ENCODE assay signal across 9 cellular contexts in genomic region chrX:106898462-106898861, GRCh38. TPM values are rescaled to one million over a fixed set of nuclear protein-coding genes. Genes with fewer than 3 reads are reported as not detected.
DNase-seq lines count a peak whose midpoint lies in the region; ATAC-seq and TF ChIP-seq lines count a peak whose summit lies in the region.
"Had no signal": no experiment of that assay in that cellular context is flagged by ENCODE, and none has a peak within 500 bp of the region (broad histone marks: within the 10 kb centered on the region; RNA-seq: fewer than 3 reads in every experiment).

No MANE protein-coding gene starts in this region.

- H3K79me2 ChIP-seq in PC-9 (ENCODE audit: low read depth): no peaks in the 10 kb centered on the region
- no peaks in the 10 kb centered on the region for H3K79me2 ChIP-seq in fibroblast of lung (ENCODE audit: control insufficient read depth, insufficient read depth, low read length)

- H3F3A ChIP-seq in PC-9 (ENCODE audit: insufficient read depth, low read depth): peaks cover 7% of the 10 kb centered on the region; the same call in 1 of the 2 replicates

- POLR2A ChIA-PET in PC-9 (lab: Charles Lee; ENCODE audit: unreplicated experiment): no interaction called here

- H3K9ac ChIP-seq in fibroblast of lung (ENCODE audit: insufficient read depth, low read length): no peak overlapping the region
- H3K9ac ChIP-seq: BLaER1 treated with 17β-estradiol and CSF1 and Interleukin-3, amounts not matched to agents 10 nM and 100 nM had no signal

- H3K9me3 ChIP-seq in PC-9 (ENCODE audit: insufficient read depth, low read depth) (no peaks in the 10 kb centered on the region), fibroblast of lung (ENCODE audit: control insufficient read depth, insufficient read depth, low read depth, low read length) (no peaks in the 10 kb centered on the region)
- H3K9me3 ChIP-seq: BLaER1 treated with 17β-estradiol and CSF1 and Interleukin-3, amounts not matched to agents 10 nM and 100 nM had no signal

- intact Hi-C loops in PC-9 (cut with micrococcal nuclease; ENCODE audit: unreplicated experiment): loop anchor here (5.0 to 10.0 kb wide), 5 partner anchors 99 to 1174 kb away; partner anchors contain the start of gene RBM41

- ATAC-seq in GM19351 (IDR thresholded peaks at IDR 0.05; ENCODE audit: unreplicated experiment): peak; percentile 79
- ATAC-seq in HG03469 (IDR thresholded peaks at IDR 0.05; ENCODE audit: unreplicated experiment): peak; percentile 79

- 0 out of 2 replicates have a peak overlapping the region, but pooled peaks have one; percentile 20 for H3K4me2 ChIP-seq in PC-9
- no peak overlapping the region for H3K4me2 ChIP-seq in fibroblast of lung (ENCODE audit: extremely low read depth, insufficient read depth, low read length)
- H3K4me2 ChIP-seq: BLaER1 treated with 17β-estradiol and CSF1 and Interleukin-3, amounts not matched to agents 10 nM and 100 nM had no signal

- peak; percentile 51; the same call in 1 of the 2 replicates for TF ChIP-seq CTCF in PC-9 (conservative IDR thresholded peaks at IDR 0.05)
- peak; percentile 5 to 41 for TF ChIP-seq CTCF in fibroblast of lung (conservative IDR thresholded peaks at IDR 0.05 in 1 of 2, IDR thresholded peaks at IDR 0.05 in 1 of 2; ENCODE audit: low read depth in 1 of 2, low read length in 2 of 2)

- H4K20me1 ChIP-seq in PC-9 (ENCODE audit: insufficient read depth) (no peaks in the 10 kb centered on the region), fibroblast of lung (ENCODE audit: control insufficient read depth, extremely low read depth, insufficient read depth, low read length) (no peaks in the 10 kb centered on the region)

- CTCF ChIA-PET in PC-9 (lab: Charles Lee): interaction anchor here (0.5 to 1.3 kb wide), 4 partner anchors 62 to 774 kb away, joined by 3 to 9 read pairs (median 5); no protein-coding TSS in a partner anchor

- no peaks in the 10 kb centered on the region for H3K9me2 ChIP-seq in PC-9 (ENCODE audit: insufficient read depth)

- H3K4me3 ChIP-seq in PC-9: no peak overlapping the region
- H3K4me3 ChIP-seq in fibroblast of lung (replicated peaks in 1 of 4; ENCODE audit: control extremely low read depth in 1 of 4, insufficient read depth in 1 of 4, low read depth in 3 of 4, low read length in 4 of 4): no peak overlapping the region
- H3K4me3 ChIP-seq: BLaER1 treated with 17β-estradiol and CSF1 and Interleukin-3, amounts not matched to agents 10 nM and 100 nM had no signal

- no TSS peak for BruUV-seq in PC-9 (replicated peaks; lab: Mats Ljungman, UMichigan)

- no peak overlapping the region for H3K27ac ChIP-seq in PC-9
- no peak overlapping the region for H3K27ac ChIP-seq in fibroblast of lung (ENCODE audit: insufficient read depth, low read length)
- H3K27ac ChIP-seq: BLaER1 treated with 17β-estradiol and CSF1 and Interleukin-3, amounts not matched to agents 10 nM and 100 nM had no signal

- no peak overlapping the region for H2AFZ ChIP-seq in PC-9
- H2AFZ ChIP-seq in fibroblast of lung (ENCODE audit: low read length): no peak overlapping the region

- H3K4me1 ChIP-seq in PC-9 (replicated peaks; ENCODE audit: insufficient read depth): peaks cover 41% of the 10 kb centered on the region
- H3K4me1 ChIP-seq in fibroblast of lung (ENCODE audit: control insufficient read depth, extremely low read depth, insufficient read depth, low read length): peaks cover 6% of the 10 kb centered on the region

- H3K36me3 ChIP-seq in PC-9 (ENCODE audit: low read depth): no peaks in the 10 kb centered on the region
- no peaks in the 10 kb centered on the region for H3K36me3 ChIP-seq in fibroblast of lung (ENCODE audit: control insufficient read depth, insufficient read depth, low read length)
- H3K36me3 ChIP-seq: BLaER1 treated with 17β-estradiol and CSF1 and Interleukin-3, amounts not matched to agents 10 nM and 100 nM had no signal

- DNase-seq in NCI-H1417 (lab: John Stamatoyannopoulos, UW): peak; percentile 26 to 66 (median 38)
- no peak for DNase-seq in NCI-H1417 treated with DMSO at 0.1 percent for 48 hours (lab: John Stamatoyannopoulos, UW)
- DNase-seq in PC-9: peak in 1 of 2 experiments; percentile 59
- DNase-seq in fibroblast of lung (ENCODE audit: low read depth in 2 of 2): peak; percentile 37 to 70
- DNase-seq in renal cortical epithelial cell (ENCODE audit: low read depth): peak; percentile 84
- no peak for DNase-seq in NCI-H226

- no peaks in the 10 kb centered on the region for H3K27me3 ChIP-seq in PC-9 (ENCODE audit: insufficient read depth, low read depth)
- no peaks in the 10 kb centered on the region for H3K27me3 ChIP-seq in fibroblast of lung (ENCODE audit: control insufficient read depth, insufficient read depth, low read length)

RNA-seq across cellular contexts. Expression of gene RIPPLY1, which starts 4.7 kb away (rescaled TPM):
- total RNA-seq in PC-9 (2021) (not detected in 2 replicates), fibroblast of lung (not detected in 2 replicates), renal cortical epithelial cell (not detected in 2 replicates)
- not detected in 2 replicates for polyA plus RNA-seq in fibroblast of lung
- not detected in 2 replicates for polyA plus RNA-seq in fibroblast of lung (2012)
- polyA minus RNA-seq in fibroblast of lung (ENCODE audit: low replicate concordance): not detected in 2 replicates

RNA-seq across cellular contexts. Expression of gene CLDN2, which starts 21.7 kb away (rescaled TPM):
- total RNA-seq in PC-9 (2021): not detected in 2 replicates
- not detected in 2 replicates for total RNA-seq in fibroblast of lung
- polyA plus RNA-seq in fibroblast of lung: 0.02 TPM in 1 of 2 replicates, not detected in the other
- polyA plus RNA-seq in fibroblast of lung (2012): 0.06 and 0.15 TPM in 2 replicates
- not detected in 2 replicates for polyA minus RNA-seq in fibroblast of lung (ENCODE audit: low replicate concordance)
- 1.9 and 29.6 TPM in 2 replicates for total RNA-seq in renal cortical epithelial cell

Comparison
In these comparisons a context has a peak if more than half of its experiments do, and no peak if none do; other contexts are left out.
1. DNase-seq: peak in NCI-H1417 (3 of 3), fibroblast of lung (2 of 2) and renal cortical epithelial cell (single experiment); none in NCI-H1417 treated with DMSO at 0.1 percent for 48 hours (single experiment) and NCI-H226 (single experiment).